Comparison of ENCODE assay signal across 8 cellular contexts in genomic region chr22:25027959-25028840, GRCh38.
A peak's percentile ranks its signal among the peaks of the same experiment; 100 is the strongest.
DNase-seq lines count a peak whose midpoint lies in the region; ATAC-seq and TF ChIP-seq lines count a peak whose summit lies in the region.

No MANE protein-coding gene starts in this region.

- H3K36me3 ChIP-seq in body of pancreas (replicated peaks in 1 of 2; ENCODE audit: insufficient read depth in 1 of 2, low read depth in 2 of 2) = no peaks in the 10 kb centered on the region
- peaks cover 0 to 3% (median 0%) of the 10 kb centered on the region in 4 donors for H3K36me3 ChIP-seq in right lobe of liver

- H3K9me3 ChIP-seq in body of pancreas (no peaks in the 10 kb centered on the region), right lobe of liver (no peaks in the 10 kb centered on the region)

- H3K4me3 ChIP-seq in body of pancreas (no peak overlapping the region), right lobe of liver (no peak overlapping the region), coronary artery (no peak overlapping the region)

- H3K27me3 ChIP-seq in body of pancreas (no peaks in the 10 kb centered on the region), right lobe of liver (no peaks in the 10 kb centered on the region)

- intact Hi-C loops in body of pancreas (cut with DNase I) = no loop called here
- intact Hi-C loops in right lobe of liver (cut with DNase I) = no loop called here

- no peak for ATAC-seq in body of pancreas
- peak; percentile 18 to 44 (median 32) for ATAC-seq in right lobe of liver
- no peak for ATAC-seq in GM18868 (IDR thresholded peaks at IDR 0.05; ENCODE audit: unreplicated experiment)

- 84 to 91% methylated on average over 23 to 45 of the region's 45 CpGs for WGBS in body of pancreas, 2 donors
- 91% methylated on average over 17 of the region's 45 CpGs for WGBS in right lobe of liver (ENCODE audit: insufficient coverage, low coverage, low lambda C conversion rate, missing lambda C conversion rate)

- DNase-seq in AG09319 (ENCODE audit: extremely low read depth, low read depth) = no peak
- DNase-seq in HT1080 (ENCODE audit: low read depth) = peak; percentile 26
- peak in 1 of 4 donors; percentile 44 for DNase-seq in body of pancreas
- peak in 1 of 3 donors; percentile 31 for DNase-seq in right lobe of liver
- no peak for DNase-seq in coronary artery (ENCODE audit: low spot score)
- DNase-seq in NCI-H1436 (lab: John Stamatoyannopoulos, UW) = no peak
- DNase-seq in cerebellar nuclear complex (lab: John Stamatoyannopoulos, UW) = no peak

- H3K4me1 ChIP-seq in body of pancreas (peaks cover 7% of the 10 kb centered on the region), right lobe of liver (no peaks in the 10 kb centered on the region)

- TF ChIP-seq POLR2A in body of pancreas (IDR thresholded peaks at IDR 0.05) = no peak
- TF ChIP-seq POLR2A in right lobe of liver (IDR thresholded peaks at IDR 0.05) = no peak

- peak; percentile 22 for TF ChIP-seq CTCF in AG09319 (IDR thresholded peaks at IDR 0.05; ENCODE audit: low read depth, low read length)
- TF ChIP-seq CTCF in body of pancreas (IDR thresholded peaks at IDR 0.05) = peak in 4 of 7 experiments; percentile 16 to 33 (median 20)
- TF ChIP-seq CTCF in right lobe of liver (IDR thresholded peaks at IDR 0.05) = peak; percentile 13 to 26 (median 20)
- no peak for TF ChIP-seq CTCF in coronary artery (IDR thresholded peaks at IDR 0.05)

- H3K27ac ChIP-seq in body of pancreas (no peak overlapping the region), right lobe of liver (no peak overlapping the region), coronary artery (peak overlapping the region in 1 of 2 donors; percentile 69)

Comparison
In these comparisons a context has a peak if more than half of its experiments do, and no peak if none do; other contexts are left out.
1. ATAC-seq: peak in right lobe of liver (4 of 4); none in body of pancreas (single experiment) and GM18868 (single experiment).